Comparison of ENCODE assay signal across 13 cellular contexts in genomic region chr19:18362934-18363542, GRCh38. TPM values are rescaled to one million over a fixed set of nuclear protein-coding genes. Genes with fewer than 3 reads are reported as not detected.
A peak's percentile ranks its signal among the peaks of the same experiment; 100 is the strongest.
DNase-seq lines count a peak whose midpoint lies in the region; ATAC-seq and TF ChIP-seq lines count a peak whose summit lies in the region.
"Had no signal": no experiment of that assay in that cellular context is flagged by ENCODE, and none has a peak within 500 bp of the region (broad histone marks: within the 10 kb centered on the region; RNA-seq: fewer than 3 reads in every experiment).

No MANE protein-coding gene starts in this region.

- H3K4me1 ChIP-seq in HCT116 (ENCODE audit: control insufficient read depth in 1 of 2, insufficient read depth in 2 of 2, low read length in 2 of 2) (peaks cover 51 to 59% of the 10 kb centered on the region in 2 experiments), body of pancreas (peaks cover 45% of the 10 kb centered on the region), ovary (ENCODE audit: insufficient read depth) (peaks cover 6% of the 10 kb centered on the region)

- no peaks in the 10 kb centered on the region for H3K9me2 ChIP-seq in HCT116 (ENCODE audit: insufficient read depth)

- RAD21 ChIA-PET in HCT116 (lab: Charles Lee; ENCODE audit: low non-redundant PET in 1 of 2, low total read pairs in 2 of 2, uncharacterized antibody in 2 of 2, unreplicated experiment in 2 of 2): interaction anchor here in 1 of 2 experiments (0.7 kb wide), 1 partner anchor 702 kb away, joined by 3 read pairs; no protein-coding TSS in a partner anchor

- TF ChIP-seq EP300 in ovary (IDR thresholded peaks at IDR 0.05): no peak

- POLR2A ChIA-PET in HCT116 (lab: Charles Lee): interaction anchor here (0.9 to 9.1 kb wide), 3 partner anchors 23 to 82 kb away, joined by 3 to 58 read pairs (median 4); partner anchors contain the start of gene GDF15

- intact Hi-C loops in HCT116 (cut with micrococcal nuclease) (no loop called here), body of pancreas (cut with DNase I) (no loop called here), ovary (cut with DNase I) (no loop called here)

- ATAC-seq in HCT116 (no peak), body of pancreas (no peak), GM18870 (IDR thresholded peaks at IDR 0.05; ENCODE audit: unreplicated experiment) (no peak), HG02885 (IDR thresholded peaks at IDR 0.05; ENCODE audit: poor library complexity, unreplicated experiment) (no peak)
- ATAC-seq in activated T-cell treated with anti-CD3 and anti-CD28 coated beads, Interleukin-2, amount 50 U/mL, for 4 hours: no peak

- BruUV-seq in HCT116 (replicated peaks; lab: Mats Ljungman, UMichigan): no TSS peak

- no peaks in the 10 kb centered on the region for H4K20me1 ChIP-seq in HCT116 (ENCODE audit: insufficient read depth)

- H3K27me3 ChIP-seq in HCT116 (ENCODE audit: insufficient read depth, low read length) (no peaks in the 10 kb centered on the region), body of pancreas (no peaks in the 10 kb centered on the region), ovary (no peaks in the 10 kb centered on the region)

- no peak for DNase-seq in HCT116 (ENCODE audit: low read depth, low spot score)
- DNase-seq in body of pancreas: no peak
- peak in 2 of 5 donors; percentile 43 to 51 for DNase-seq in ovary
- DNase-seq in activated T-cell treated with anti-CD3 and anti-CD28 coated beads, Interleukin-2, amount 50 U/mL, for 4 hours: no peak
- DNase-seq: C1 segment of cervical spinal cord; cerebellar nuclear complex; naive B cell; NCI-H446 treated with DMSO at 0.1 percent for 48 hours; stimulated activated CD4-positive, alpha-beta T cell treated with anti-CD3 and anti-CD28 coated beads, Interleukin-4, amount 100 ng/mL, for 1 hour; WERI-Rb-1 had no signal

- 88 to 89% methylated on average over 10 to 17 of the region's 17 CpGs for WGBS in body of pancreas, 2 donors
- 90 to 93% (median 92%) methylated on average over 17 of the region's 17 CpGs for whole genome bisulfite sequencing in ovary, 3 donors

- H3K4me2 ChIP-seq in HCT116 (ENCODE audit: low read length): peak overlapping the region; percentile 2; the same call in 1 of the 2 replicates

- no peaks in the 10 kb centered on the region for H3K27me3 Mint-ChIP-seq in activated T-cell treated with anti-CD3 and anti-CD28 coated beads, Interleukin-2, amount 50 U/mL, for 4 hours (ENCODE audit: low read depth)
- H3K27me3 Mint-ChIP-seq: activated naive CD8-positive, alpha-beta T cell; naive B cell had no signal

- H3K9ac ChIP-seq in HCT116 (ENCODE audit: low read length): no peak overlapping the region

- no peaks in the 10 kb centered on the region for H3K9me3 ChIP-seq in HCT116 (ENCODE audit: control insufficient read depth in 1 of 2, insufficient read depth in 1 of 2, low read depth in 1 of 2, low read length in 2 of 2)
- H3K9me3 ChIP-seq in body of pancreas: no peaks in the 10 kb centered on the region
- no peaks in the 10 kb centered on the region for H3K9me3 ChIP-seq in ovary

- peaks cover 36% of the 10 kb centered on the region for H3K36me3 Mint-ChIP-seq in activated T-cell treated with anti-CD3 and anti-CD28 coated beads, Interleukin-2, amount 50 U/mL, for 4 hours (ENCODE audit: insufficient read depth)

- CTCF ChIA-PET in HCT116 (lab: Charles Lee): interaction anchor here (1.1 kb wide), 1 partner anchor 35 kb away, joined by 3 read pairs; no protein-coding TSS in a partner anchor

- no peaks in the 10 kb centered on the region for H3K4me1 Mint-ChIP-seq in activated T-cell treated with anti-CD3 and anti-CD28 coated beads, Interleukin-2, amount 50 U/mL, for 4 hours (ENCODE audit: low read depth)

- H3K4me3 Mint-ChIP-seq in activated T-cell treated with anti-CD3 and anti-CD28 coated beads, Interleukin-2, amount 50 U/mL, for 4 hours: no peak overlapping the region
- H3K4me3 Mint-ChIP-seq: activated naive CD8-positive, alpha-beta T cell had no signal

- H3K36me3 ChIP-seq in HCT116 (ENCODE audit: control insufficient read depth in 1 of 2, insufficient read depth in 2 of 2, low read length in 2 of 2) (no peaks in the 10 kb centered on the region), body of pancreas (replicated peaks in 1 of 2; ENCODE audit: insufficient read depth in 1 of 2, low read depth in 2 of 2) (no peaks in the 10 kb centered on the region), ovary (no peaks in the 10 kb centered on the region)

- H3K27ac ChIP-seq in HCT116 (ENCODE audit: low read depth, low read length): peak overlapping the region; percentile 99
- H3K27ac ChIP-seq in body of pancreas: peak overlapping the region in 3 of 4 donors; percentile 93 to 97 (median 95)
- peak overlapping the region; percentile 58 to 95 for H3K27ac ChIP-seq in ovary
- H3K27ac ChIP-seq: WERI-Rb-1 had no signal

- no peak for TF ChIP-seq POLR2A in HCT116 (IDR thresholded peaks at IDR 0.05; ENCODE audit: borderline replicate concordance, extremely low read depth, insufficient read depth, insufficient read length)
- TF ChIP-seq POLR2A in body of pancreas (IDR thresholded peaks at IDR 0.05): no peak
- TF ChIP-seq POLR2A in ovary (IDR thresholded peaks at IDR 0.05): no peak

- TF ChIP-seq CTCF in HCT116 (IDR thresholded peaks at IDR 0.05 in 2 of 3, conservative IDR thresholded peaks at IDR 0.05 in 1 of 3; ENCODE audit: borderline replicate concordance in 1 of 3, insufficient read depth in 1 of 3, low read depth in 2 of 3, low read length in 2 of 3) (no peak), body of pancreas (IDR thresholded peaks at IDR 0.05) (no peak), ovary (IDR thresholded peaks at IDR 0.05) (no peak)

- no peak for TF ChIP-seq RAD21 in HCT116 (IDR thresholded peaks at IDR 0.05; ENCODE audit: low read depth)

- no peak overlapping the region for H2AFZ ChIP-seq in HCT116 (ENCODE audit: low read depth, low read length, poor library complexity, severe bottlenecking)

- no peaks in the 10 kb centered on the region for H3K79me2 ChIP-seq in HCT116 (ENCODE audit: insufficient read depth, low read length)

- H3K4me3 ChIP-seq in HCT116 (replicated peaks in 1 of 2; ENCODE audit: low read depth in 1 of 2, low read length in 2 of 2) (no peak overlapping the region), body of pancreas (no peak overlapping the region), ovary (no peak overlapping the region)

- no peaks in the 10 kb centered on the region for H3K9me3 Mint-ChIP-seq in activated T-cell treated with anti-CD3 and anti-CD28 coated beads, Interleukin-2, amount 50 U/mL, for 4 hours
- H3K9me3 Mint-ChIP-seq: naive B cell had no signal

TF ChIP-seq in HCT116, 20 proteins besides CTCF, POLR2A, EP300 and RAD21 (continues in another document):
- TF ChIP-seq, protein P1, sequence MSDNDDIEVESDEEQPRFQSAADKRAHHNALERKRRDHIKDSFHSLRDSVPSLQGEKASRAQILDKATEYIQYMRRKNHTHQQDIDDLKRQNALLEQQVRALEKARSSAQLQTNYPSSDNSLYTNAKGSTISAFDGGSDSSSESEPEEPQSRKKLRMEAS (IDR thresholded peaks at IDR 0.05): no peak
- no peak for TF ChIP-seq SIN3A (IDR thresholded peaks at IDR 0.05; ENCODE audit: low read depth)
- no peak for TF ChIP-seq JUND (IDR thresholded peaks at IDR 0.05)
- no peak for TF ChIP-seq EGR1 (IDR thresholded peaks at IDR 0.05; ENCODE audit: low read depth)
- no peak for TF ChIP-seq SP1 (IDR thresholded peaks at IDR 0.05; ENCODE audit: low read depth)
- no peak for TF ChIP-seq CEBPB (IDR thresholded peaks at IDR 0.05; ENCODE audit: low read depth)
- TF ChIP-seq ZNF274 (IDR thresholded peaks at IDR 0.05; ENCODE audit: low read depth, low read length): no peak

RNA-seq across cellular contexts. Expression of gene PGPEP1, which starts 22.6 kb away (rescaled TPM):
- 30.9 TPM for total RNA-seq in HCT116 (2021; ENCODE audit: unreplicated experiment)
- polyA plus RNA-seq in HCT116 (2012): 22.4 and 23.8 TPM in 2 replicates
- total RNA-seq in body of pancreas: 10 to 100 TPM; 22.1 to 37.6 TPM
- total RNA-seq in ovary: 10 to 100 TPM in 6 of 7 donors, 1 to 10 TPM in 1; 9.3 to 64.5 (median 50.3) TPM
- 10 to 100 TPM; 13.8 to 16.9 TPM for polyA plus RNA-seq in ovary
- 10 to 100 TPM; 12.8 to 14.7 (median 13.0) TPM for total RNA-seq in activated T-cell treated with anti-CD3 and anti-CD28 coated beads, Interleukin-2, amount 50 U/mL, for 4 hours

RNA-seq across cellular contexts. Expression of gene GDF15, which starts 22.9 kb away (rescaled TPM):
- total RNA-seq in HCT116 (2021; ENCODE audit: unreplicated experiment): 425 TPM
- 480 and 583 TPM in 2 replicates for polyA plus RNA-seq in HCT116 (2012)
- total RNA-seq in body of pancreas: 10 to 100 TPM; 40.5 to 86.1 TPM
- total RNA-seq in ovary: 10 to 100 TPM in 2 of 7 donors, 1 to 10 TPM in 5; 1.5 to 20.9 (median 3.7) TPM
- 1 to 10 TPM in 1 of 2 donors, under 1 TPM in 1; 0.67 to 2.7 TPM for polyA plus RNA-seq in ovary
- total RNA-seq in activated T-cell treated with anti-CD3 and anti-CD28 coated beads, Interleukin-2, amount 50 U/mL, for 4 hours: under 1 TPM; 0.53 to 0.71 (median 0.56) TPM

RNA-seq across cellular contexts. Expression of gene LRRC25, which starts 34.4 kb away (rescaled TPM):
- total RNA-seq in HCT116 (2021; ENCODE audit: unreplicated experiment) (0.12 TPM), body of pancreas (1 to 10 TPM in 1 of 2 donors, not detected in 1; 4.4 TPM), ovary (1 to 10 TPM; 1.8 to 9.2 (median 2.4) TPM)
- polyA plus RNA-seq in HCT116 (2012): not detected in 2 replicates
- polyA plus RNA-seq in ovary: 1 to 10 TPM; 1.4 to 3.2 TPM
- not detected for total RNA-seq in activated T-cell treated with anti-CD3 and anti-CD28 coated beads, Interleukin-2, amount 50 U/mL, for 4 hours

RNA-seq across cellular contexts. Expression of gene LSM4, which starts 40.2 kb away (rescaled TPM):
- total RNA-seq in HCT116 (2021; ENCODE audit: unreplicated experiment): 400 TPM
- 263 and 315 TPM in 2 replicates for polyA plus RNA-seq in HCT116 (2012)
- 10 to 100 TPM; 45.7 to 94.6 TPM for total RNA-seq in body of pancreas
- 100 to 1,000 TPM in 1 of 7 donors, 10 to 100 TPM in 6; 45.0 to 121 (median 77.3) TPM for total RNA-seq in ovary
- 10 to 100 TPM; 38.3 to 66.0 TPM for polyA plus RNA-seq in ovary
- total RNA-seq in activated T-cell treated with anti-CD3 and anti-CD28 coated beads, Interleukin-2, amount 50 U/mL, for 4 hours: 100 to 1,000 TPM; 209 to 254 (median 230) TPM

RNA-seq across cellular contexts. Expression of gene SSBP4, which starts 56.2 kb away (rescaled TPM):
- 164 TPM for total RNA-seq in HCT116 (2021; ENCODE audit: unreplicated experiment)
- 55.6 and 64.2 TPM in 2 replicates for polyA plus RNA-seq in HCT116 (2012)
- 10 to 100 TPM; 50.1 to 63.9 TPM for total RNA-seq in body of pancreas
- total RNA-seq in ovary: 100 to 1,000 TPM in 2 of 7 donors, 10 to 100 TPM in 5; 58.9 to 124 (median 88.3) TPM
- polyA plus RNA-seq in ovary: 10 to 100 TPM in 1 of 2 donors, 1 to 10 TPM in 1; 4.6 to 90.3 TPM
- total RNA-seq in activated T-cell treated with anti-CD3 and anti-CD28 coated beads, Interleukin-2, amount 50 U/mL, for 4 hours: 100 to 1,000 TPM; 119 to 155 (median 135) TPM
